In the genomic region with DNA sequence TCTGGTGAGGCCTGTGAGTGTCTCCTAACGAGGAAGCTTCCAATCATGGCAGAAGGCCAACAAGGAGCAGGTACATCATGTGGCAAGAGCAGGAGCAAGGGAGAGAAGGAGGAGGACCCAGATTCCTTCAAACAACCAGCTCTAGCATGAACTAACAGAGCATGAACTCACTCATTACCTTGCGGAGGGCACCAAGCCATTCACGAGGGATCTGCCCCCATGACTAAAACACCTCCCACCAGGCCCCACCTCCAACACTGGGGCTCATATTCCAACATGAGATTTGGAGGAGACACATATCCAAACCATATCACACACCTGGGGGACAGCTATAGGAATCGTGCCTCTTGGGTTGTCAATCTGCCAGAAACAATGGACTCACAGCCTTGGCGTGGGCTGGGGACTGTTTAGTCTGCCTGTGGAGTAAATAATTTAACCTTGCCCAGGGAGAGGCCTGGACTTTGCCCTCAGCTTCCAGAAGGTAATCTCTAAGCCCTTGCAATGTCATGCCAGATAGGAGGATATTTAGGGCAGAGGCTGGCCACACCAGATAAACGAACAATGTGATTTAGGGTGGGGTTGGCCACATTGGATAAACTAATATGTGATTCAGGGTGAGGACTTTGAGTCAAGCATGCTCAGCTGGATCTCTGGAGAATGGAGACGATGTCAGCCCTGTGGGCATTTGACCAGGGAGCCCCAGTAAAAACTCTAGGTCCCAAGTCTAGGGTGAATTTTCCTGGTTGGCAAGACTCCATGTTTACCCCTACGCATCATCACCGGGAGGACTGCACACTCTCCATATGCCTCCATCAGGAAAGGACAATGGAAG, we compare ENCODE assay signal across 17 cellular contexts. TPM values are rescaled to one million over a fixed set of nuclear protein-coding genes. Genes with fewer than 3 reads are reported as not detected.
DNase-seq lines count a peak whose midpoint lies in the region; ATAC-seq and TF ChIP-seq lines count a peak whose summit lies in the region.
"Had no signal": no experiment of that assay in that cellular context is flagged by ENCODE, and none has a peak within 500 bp of the region (broad histone marks: within the 10 kb centered on the region; RNA-seq: fewer than 3 reads in every experiment).

No MANE protein-coding gene starts in this region.

- in situ Hi-C loops in GM13976 (cut with MboI; ENCODE audit: low sequenced_read_pairs, unreplicated experiment), result no loop called here

- WGBS in body of pancreas, 2 donors, result 28 to 29% methylated on average over 5 to 9 of the region's 9 CpGs

- H3K9me3 ChIP-seq in HUES48 (ENCODE audit: control insufficient read depth, insufficient read depth, low read length) (no peaks in the 10 kb centered on the region), body of pancreas (no peaks in the 10 kb centered on the region)
- H3K9me3 ChIP-seq: left lung, SK-N-SH had no signal

- H3K27me3 ChIP-seq in HUES48 (ENCODE audit: control insufficient read depth, insufficient read depth, low read length), result no peaks in the 10 kb centered on the region
- no peaks in the 10 kb centered on the region for H3K27me3 ChIP-seq in body of pancreas

- ATAC-seq in body of pancreas (peak; percentile 87), HG02678 (IDR thresholded peaks at IDR 0.05; ENCODE audit: unreplicated experiment) (no peak)
- no peak for ATAC-seq in stimulated activated memory B cell treated with anti-CD40 and anti-IgM and Interleukin-4, amounts not matched to agents 10 μg/mL and 1 μg/mL and 100 μg/mL, for 72 hours
- ATAC-seq: activated CD4-positive, CD25-positive, alpha-beta regulatory T cell treated with anti-CD3 and anti-CD28 coated beads, Interleukin-2, amount 50 U/mL, for 24 hours; activated T-cell treated with anti-CD3 and anti-CD28 coated beads, Interleukin-2, amount 50 U/mL, for 72 hours; left lung had no signal

- peak overlapping the region; percentile 31 for H3K27ac ChIP-seq in HUES48 (ENCODE audit: low read depth, low read length)
- H3K27ac ChIP-seq in body of pancreas, result peak overlapping the region; percentile 58 to 67 (median 63)
- H3K27ac ChIP-seq: left lung had no signal

- H3K4me3 Mint-ChIP-seq in stimulated activated memory B cell treated with anti-CD40 and anti-IgM and Interleukin-4, amounts not matched to agents 10 μg/mL and 1 μg/mL and 100 μg/mL, for 72 hours, result no peak overlapping the region
- H3K4me3 Mint-ChIP-seq: activated T-cell treated with anti-CD3 and anti-CD28 coated beads, Interleukin-2, amount 50 U/mL, for 72 hours; GM23338 had no signal

- intact Hi-C loops in body of pancreas (cut with DNase I), result no loop called here

- H3K4me1 ChIP-seq in HUES48 (ENCODE audit: control insufficient read depth, insufficient read depth, low read length) (peaks cover 4% of the 10 kb centered on the region; the same call in 1 of the 2 replicates), body of pancreas (peaks cover 28% of the 10 kb centered on the region)
- H3K4me1 ChIP-seq: left lung had no signal

- TF ChIP-seq CTCF in body of pancreas (IDR thresholded peaks at IDR 0.05), result no peak
- no peak for TF ChIP-seq CTCF in GM13976 (IDR thresholded peaks at IDR 0.05; ENCODE audit: borderline replicate concordance, control extremely low read depth, extremely low read depth, insufficient read depth, missing control alignments)

- H3K27me3 Mint-ChIP-seq in stimulated activated memory B cell treated with anti-CD40 and anti-IgM and Interleukin-4, amounts not matched to agents 10 μg/mL and 1 μg/mL and 100 μg/mL, for 72 hours, result peaks cover 5% of the 10 kb centered on the region

- no peak overlapping the region for H3K9ac ChIP-seq in HUES48 (ENCODE audit: low read depth, low read length)
- H3K9ac ChIP-seq: SK-N-SH had no signal

- H3K36me3 ChIP-seq in HUES48 (ENCODE audit: control insufficient read depth, insufficient read depth, low read length) (no peaks in the 10 kb centered on the region), body of pancreas (replicated peaks in 1 of 2; ENCODE audit: insufficient read depth in 1 of 2, low read depth in 2 of 2) (no peaks in the 10 kb centered on the region)
- H3K36me3 ChIP-seq: left lung had no signal

- DNase-seq in A172 (ENCODE audit: low spot score) (peak; percentile 41), body of pancreas (peak; percentile 62 to 75 (median 72)), left kidney (ENCODE audit: low read depth, low spot score) (peak; percentile 30), GM13976 (ENCODE audit: low spot score) (no peak), SKM-1 (lab: John Stamatoyannopoulos, UW; ENCODE audit: unreplicated experiment) (no peak)
- DNase-seq: activated T-cell treated with anti-CD3 and anti-CD28 coated beads, Interleukin-2, amount 50 U/mL, for 72 hours; anterior cingulate cortex; glutamatergic neuron; left lung; NCI-H1436 treated with DMSO at 0.1 percent for 48 hours; NCI-H774; SK-N-SH had no signal

- no peak overlapping the region for H3K4me3 ChIP-seq in HUES48 (ENCODE audit: low read depth, low read length)
- no peak overlapping the region for H3K4me3 ChIP-seq in body of pancreas
- H3K4me3 ChIP-seq: GM23338, left lung had no signal

- no peaks in the 10 kb centered on the region for H3K9me3 Mint-ChIP-seq in stimulated activated memory B cell treated with anti-CD40 and anti-IgM and Interleukin-4, amounts not matched to agents 10 μg/mL and 1 μg/mL and 100 μg/mL, for 72 hours
- H3K9me3 Mint-ChIP-seq: activated T-cell treated with anti-CD3 and anti-CD28 coated beads, Interleukin-2, amount 50 U/mL, for 72 hours; GM23338 had no signal

- no peaks in the 10 kb centered on the region for H3K4me1 Mint-ChIP-seq in stimulated activated memory B cell treated with anti-CD40 and anti-IgM and Interleukin-4, amounts not matched to agents 10 μg/mL and 1 μg/mL and 100 μg/mL, for 72 hours

- no peaks in the 10 kb centered on the region for H3K36me3 Mint-ChIP-seq in stimulated activated memory B cell treated with anti-CD40 and anti-IgM and Interleukin-4, amounts not matched to agents 10 μg/mL and 1 μg/mL and 100 μg/mL, for 72 hours

- TF ChIP-seq POLR2A in body of pancreas (IDR thresholded peaks at IDR 0.05), result no peak

- no peak overlapping the region for H3K27ac Mint-ChIP-seq in stimulated activated memory B cell treated with anti-CD40 and anti-IgM and Interleukin-4, amounts not matched to agents 10 μg/mL and 1 μg/mL and 100 μg/mL, for 72 hours
- H3K27ac Mint-ChIP-seq: activated T-cell treated with anti-CD3 and anti-CD28 coated beads, Interleukin-2, amount 50 U/mL, for 72 hours; GM23338 had no signal

RNA-seq across cellular contexts. Expression of a gene that starts 13.6 kb away (rescaled TPM):
- 554 and 618 TPM in 2 replicates for total RNA-seq in A172 (2014; rRNA removed; shearing (Covaris generic))
- total RNA-seq in body of pancreas, result 10 to 100 TPM; 37.6 to 65.1 TPM

RNA-seq across cellular contexts. Expression of a gene that starts 49.9 kb away (rescaled TPM):
- total RNA-seq in A172 (2014; rRNA removed; shearing (Covaris generic)), result 178 and 190 TPM in 2 replicates
- total RNA-seq in body of pancreas, result 10 to 100 TPM; 20.4 to 28.0 TPM

Comparison
In these comparisons a context has a peak if more than half of its experiments do, and no peak if none do; other contexts are left out.
1. DNase-seq: peak in A172 (single experiment), body of pancreas (4 of 4) and left kidney (single experiment); none in GM13976 (single experiment) and SKM-1 (single experiment).